In the genomic region with DNA sequence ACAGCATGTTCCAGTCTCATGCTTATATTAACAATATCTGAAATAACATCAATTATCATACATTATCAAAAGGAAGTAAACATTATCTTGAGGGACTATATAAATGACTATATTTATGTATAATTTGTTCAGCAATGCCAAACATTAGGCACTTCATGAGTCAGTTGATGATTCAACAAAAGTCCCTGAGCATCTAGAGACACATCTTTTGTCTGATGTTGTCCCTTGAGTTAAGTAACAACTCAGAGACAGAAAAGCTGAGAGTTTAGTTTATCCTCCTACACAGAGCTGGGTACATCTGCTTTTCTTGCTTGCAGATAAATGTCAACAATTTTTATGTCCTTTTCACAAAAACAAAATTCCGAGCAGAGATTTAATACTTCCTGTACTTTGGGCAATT, we compare ENCODE assay signal across 21 cellular contexts.
DNase-seq lines count a peak whose midpoint lies in the region; ATAC-seq, FAIRE-seq and TF ChIP-seq lines count a peak whose summit lies in the region.
"Had no signal": no experiment of that assay in that cellular context is flagged by ENCODE, and none has a peak within 500 bp of the region (broad histone marks: within the 10 kb centered on the region; RNA-seq: fewer than 3 reads in every experiment).

No MANE protein-coding gene starts in this region.

- H3K4me3 ChIP-seq in smooth muscle cell = no peak overlapping the region
- H3K4me3 ChIP-seq: transverse colon had no signal

- 18% methylated on average over 1 of the region's 1 CpG for WGBS in smooth muscle cell (ENCODE audit: low lambda C conversion rate)

- H3K4me1 Mint-ChIP-seq in activated T-cell treated with anti-CD3 and anti-CD28 coated beads, Interleukin-2, amount 50 U/mL, for 4 hours (ENCODE audit: low read depth) = peaks cover 20% of the 10 kb centered on the region

- peaks cover 8% of the 10 kb centered on the region for H3K4me1 ChIP-seq in smooth muscle cell (ENCODE audit: low read depth)
- H3K4me1 ChIP-seq: transverse colon had no signal

- H3K36me3 Mint-ChIP-seq in activated T-cell treated with anti-CD3 and anti-CD28 coated beads, Interleukin-2, amount 50 U/mL, for 4 hours (ENCODE audit: insufficient read depth) = no peaks in the 10 kb centered on the region
- H3K36me3 Mint-ChIP-seq: CD4-positive, alpha-beta memory T cell had no signal

- TF ChIP-seq CTCF in smooth muscle cell (IDR thresholded peaks at IDR 0.05; ENCODE audit: borderline replicate concordance, insufficient read depth, poor library complexity, severe bottlenecking) = no peak

- no peaks in the 10 kb centered on the region for H3K36me3 ChIP-seq in smooth muscle cell (ENCODE audit: low read depth)
- H3K36me3 ChIP-seq: transverse colon had no signal

- no peaks in the 10 kb centered on the region for H3K27me3 Mint-ChIP-seq in activated T-cell treated with anti-CD3 and anti-CD28 coated beads, Interleukin-2, amount 50 U/mL, for 4 hours (ENCODE audit: low read depth)
- H3K27me3 Mint-ChIP-seq: CD4-positive, alpha-beta memory T cell had no signal

- H2AFZ ChIP-seq in smooth muscle cell (ENCODE audit: low read depth) = no peak overlapping the region

- no peak overlapping the region for H3K4me3 Mint-ChIP-seq in activated T-cell treated with anti-CD3 and anti-CD28 coated beads, Interleukin-2, amount 50 U/mL, for 4 hours
- H3K4me3 Mint-ChIP-seq: CD4-positive, alpha-beta memory T cell had no signal

- H3F3A ChIP-seq in smooth muscle cell (ENCODE audit: low read depth) = peaks cover 8% of the 10 kb centered on the region

- no peak overlapping the region for H3K9ac ChIP-seq in smooth muscle cell (ENCODE audit: low read depth)

- H3K79me2 ChIP-seq in smooth muscle cell (ENCODE audit: low read depth) = no peaks in the 10 kb centered on the region

- H4K20me1 ChIP-seq in smooth muscle cell (ENCODE audit: low read depth) = no peaks in the 10 kb centered on the region

- no peak for DNase-seq in activated T-cell treated with anti-CD3 and anti-CD28 coated beads, Interleukin-2, amount 50 U/mL, for 4 hours
- DNase-seq in activated T-cell treated with anti-CD3 and anti-CD28 coated beads, Interleukin-2, amount 50 U/mL, for 48 hours = no peak
- DNase-seq in HT1080 (ENCODE audit: low read depth) (peak; percentile 27), smooth muscle cell (lab: John Stamatoyannopoulos, UW; ENCODE audit: unreplicated experiment) (no peak), OCI-M2 (lab: John Stamatoyannopoulos, UW; ENCODE audit: unreplicated experiment) (no peak), cerebellum (ENCODE audit: low spot score) (no peak)
- DNase-seq: ACHN; activated CD4-positive, alpha-beta T cell treated with anti-CD3 and anti-CD28 coated beads for 1 hour; activated effector memory CD4-positive, alpha-beta T cell treated with anti-CD3 and anti-CD28 coated beads, Interleukin-2, amount 50 U/mL, for 16 hours; aorta; CD4-positive, alpha-beta memory T cell; cortex of kidney; KG1; NCI-H1092; NCI-H2081 treated with DMSO at 0.1 percent for 48 hours; NCI-H510A treated with DMSO at 0.1 percent for 48 hours; stimulated activated naive CD4-positive, alpha-beta T cell; transverse colon had no signal

- H3K9me3 ChIP-seq in smooth muscle cell (replicated peaks; ENCODE audit: low read depth) = no peaks in the 10 kb centered on the region
- H3K9me3 ChIP-seq: transverse colon had no signal

- H3K4me2 ChIP-seq in smooth muscle cell = peak overlapping the region; percentile 4

- no peaks in the 10 kb centered on the region for H3K27me3 ChIP-seq in smooth muscle cell (ENCODE audit: low read depth)
- H3K27me3 ChIP-seq: transverse colon had no signal

- peak; percentile 74 to 85 for ATAC-seq in activated T-cell treated with anti-CD3 and anti-CD28 coated beads, Interleukin-2, amount 50 U/mL, for 4 hours
- ATAC-seq in HG03378 (IDR thresholded peaks at IDR 0.05; ENCODE audit: unreplicated experiment) = no peak

- H3K27ac ChIP-seq in smooth muscle cell (ENCODE audit: low read depth) = peak overlapping the region; percentile 25
- H3K27ac ChIP-seq: transverse colon had no signal

- H3K9me3 Mint-ChIP-seq in activated T-cell treated with anti-CD3 and anti-CD28 coated beads, Interleukin-2, amount 50 U/mL, for 4 hours = no peaks in the 10 kb centered on the region

- FAIRE-seq in endometrium (lab: Jason Lieb, UNC) = peak; percentile 82
- FAIRE-seq: GM19239 had no signal
